8 cellular contexts compared by ENCODE assay signal in the genomic region with DNA sequence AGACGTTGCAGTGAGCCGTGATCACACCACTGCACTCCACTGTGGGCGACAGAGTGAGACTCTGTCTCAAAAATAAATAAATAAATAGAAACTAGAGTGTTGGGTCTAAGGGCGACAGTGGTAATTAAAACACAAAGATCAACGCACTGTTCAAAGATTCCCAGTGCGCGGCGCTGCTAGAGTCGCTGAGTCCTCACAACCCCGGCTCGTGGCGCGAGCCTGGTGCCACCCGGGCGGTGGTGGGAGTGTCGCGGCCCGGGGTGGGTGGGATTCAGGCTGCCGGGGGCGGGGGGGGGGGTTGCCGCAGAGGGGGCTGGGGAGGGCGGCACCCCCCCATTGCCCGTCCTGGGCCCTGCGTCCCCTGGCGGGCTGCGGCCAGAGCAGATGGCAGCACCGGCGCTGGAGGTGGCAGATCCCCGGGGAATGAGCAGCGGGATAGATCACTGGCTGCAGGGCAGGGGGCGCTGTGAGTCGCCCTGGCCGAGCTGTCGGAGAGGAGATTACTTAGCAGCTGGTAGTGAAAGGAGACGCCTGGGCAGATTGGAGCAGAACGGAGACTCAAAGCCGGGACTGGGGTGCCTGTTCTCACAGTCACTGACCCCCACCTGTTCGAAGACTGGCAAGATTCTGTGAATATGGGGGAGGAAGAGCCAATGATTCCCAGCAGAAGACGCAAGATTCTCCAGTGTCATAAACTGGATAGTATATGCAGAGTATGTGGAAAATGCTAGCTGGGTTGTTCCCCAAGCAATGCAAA.
DNase-seq lines count a peak whose midpoint lies in the region; ATAC-seq and TF ChIP-seq lines count a peak whose summit lies in the region.

No MANE protein-coding gene starts in this region.

- TF ChIP-seq CTCF in epithelial cell of esophagus (IDR thresholded peaks at IDR 0.05; ENCODE audit: insufficient read depth, low read depth, low read length, missing control alignments), result peak; percentile 47

- peak; percentile 90 for DNase-seq in DMS153 treated with DMSO at 0.1 percent for 48 hours (lab: John Stamatoyannopoulos, UW; ENCODE audit: unreplicated experiment)
- peak; percentile 13 for DNase-seq in NCI-H1436 treated with DMSO at 0.1 percent for 48 hours (lab: John Stamatoyannopoulos, UW)
- peak; percentile 46 for DNase-seq in activated CD8-positive, alpha-beta memory T cell treated with anti-CD3 and anti-CD28 coated beads, Interleukin-2, amount 50 U/mL, for 4 hours
- peak; percentile 51 for DNase-seq in epithelial cell of esophagus (ENCODE audit: low read depth)
- DNase-seq in midbrain (lab: John Stamatoyannopoulos, UW), result peak; percentile 76
- DNase-seq in stimulated activated CD8-positive, alpha-beta memory T cell treated with anti-CD3 and anti-CD28 coated beads, Interleukin-7, amount 100 ng/mL, for 24 hours (ENCODE audit: low read depth), result peak; percentile 17

- no peak overlapping the region for H3K4me3 ChIP-seq in epithelial cell of esophagus (ENCODE audit: low read length)

- no peak for ATAC-seq in GM18520 (IDR thresholded peaks at IDR 0.05; ENCODE audit: unreplicated experiment)
- no peak for ATAC-seq in GM21390 (IDR thresholded peaks at IDR 0.05; ENCODE audit: unreplicated experiment)

Comparison
In these comparisons a context has a peak if more than half of its experiments do, and no peak if none do; other contexts are left out.
1. DNase-seq: peak in every context shown above with its lines; median percentile 90 in DMS153 treated with DMSO at 0.1 percent for 48 hours; 76 in midbrain; 51 in epithelial cell of esophagus; 46 in activated CD8-positive, alpha-beta memory T cell treated with anti-CD3 and anti-CD28 coated beads, Interleukin-2, amount 50 U/mL, for 4 hours; 17 in stimulated activated CD8-positive, alpha-beta memory T cell treated with anti-CD3 and anti-CD28 coated beads, Interleukin-7, amount 100 ng/mL, for 24 hours; 13 in NCI-H1436 treated with DMSO at 0.1 percent for 48 hours.